ENCODE assay signal across 17 cellular contexts in genomic region chr5:167049771-167050567, GRCh38.
DNase-seq lines count a peak whose midpoint lies in the region; ATAC-seq, FAIRE-seq and TF ChIP-seq lines count a peak whose summit lies in the region.
"Had no signal": no experiment of that assay in that cellular context is flagged by ENCODE, and none has a peak within 500 bp of the region (broad histone marks: within the 10 kb centered on the region; RNA-seq: fewer than 3 reads in every experiment).

No MANE protein-coding gene starts in this region.

- TF ChIP-seq POLR2A in H1 (IDR thresholded peaks at IDR 0.05; ENCODE audit: control extremely low read depth in 1 of 2, low read depth in 2 of 2, low read length in 2 of 2): no peak

- no peak overlapping the region for H4K91ac ChIP-seq in H1 (replicated peaks; ENCODE audit: insufficient read length, low read length)

- no peak overlapping the region for H2BK12ac ChIP-seq in H1 (ENCODE audit: low read depth, low read length)

- no peak for ATAC-seq in GM21528 (IDR thresholded peaks at IDR 0.05; ENCODE audit: low FRiP score, unreplicated experiment)
- ATAC-seq: HCT116 had no signal

- H3K4me2 ChIP-seq in H1 (ENCODE audit: insufficient read depth in 1 of 2, low read depth in 2 of 2, low read length in 2 of 2) (no peak overlapping the region), mesendoderm (ENCODE audit: low read length) (no peak overlapping the region)
- H3K4me2 ChIP-seq: PC-9 had no signal

- H3K9ac ChIP-seq in H1 (replicated peaks in 1 of 4; ENCODE audit: extremely low read depth in 1 of 4, low read depth in 3 of 4, low read length in 3 of 4): no peak overlapping the region
- H3K9ac ChIP-seq in mesendoderm (ENCODE audit: low read length): no peak overlapping the region

- peak in 1 of 2 experiments; percentile 10; a peak in 1 of 4 replicates for TF ChIP-seq RAD21 in H1 (IDR thresholded peaks at IDR 0.05 in 1 of 2, conservative IDR thresholded peaks at IDR 0.05 in 1 of 2; ENCODE audit: low read depth in 2 of 2, low read length in 2 of 2)

- CTCF ChIA-PET in H1 (lab: Charles Lee; ENCODE audit: partially characterized antibody): interaction anchor here (0.5 to 5.5 kb wide), 66 partner anchors 8 to 1824 kb away, joined by 3 to 67 read pairs (median 4); partner anchors contain the start of gene TENM2

- H3K56ac ChIP-seq in H1 (replicated peaks; ENCODE audit: insufficient read length, low read depth, low read length) (no peak overlapping the region), mesendoderm (ENCODE audit: low read length) (no peak overlapping the region)

- H3K18ac ChIP-seq in H1 (ENCODE audit: extremely low read depth, low read length): no peak overlapping the region
- H3K18ac ChIP-seq in mesendoderm (ENCODE audit: low read length): no peak overlapping the region

- H2BK120ac ChIP-seq in H1 (replicated peaks; ENCODE audit: low read depth, low read length) (no peak overlapping the region), mesendoderm (ENCODE audit: low read depth, low read length) (no peak overlapping the region)

- TF ChIP-seq EP300 in H1 (IDR thresholded peaks at IDR 0.05; ENCODE audit: borderline replicate concordance in 1 of 2, low read depth in 2 of 2, low read length in 2 of 2): no peak

- H3K79me1 ChIP-seq in H1 (ENCODE audit: low read depth, low read length) (no peaks in the 10 kb centered on the region), mesendoderm (ENCODE audit: low read length) (no peaks in the 10 kb centered on the region)

- H3K4me1 ChIP-seq in H1 (replicated peaks in 1 of 4; ENCODE audit: control insufficient read depth in 3 of 4, insufficient read depth in 4 of 4, low read length in 3 of 4): peaks cover 0 to 6% (median 1%) of the 10 kb centered on the region in 4 experiments; a peak in 3 of 7 replicates
- no peaks in the 10 kb centered on the region for H3K4me1 ChIP-seq in mesendoderm (ENCODE audit: control insufficient read depth, low read depth, low read length)

- 0 out of 4 replicates have a peak, but pooled peaks of 1 of the 3 experiments have one; percentile 3 for TF ChIP-seq CTCF in H1 (IDR thresholded peaks at IDR 0.05; ENCODE audit: control extremely low read depth in 1 of 3, insufficient read depth in 1 of 3, low read depth in 1 of 3, low read length in 3 of 3)

- peak; percentile 30 for DNase-seq in Daoy (ENCODE audit: low read depth)
- peak; percentile 4 for DNase-seq in M059J (ENCODE audit: low read depth)
- no peak for DNase-seq in H1 (ENCODE audit: low read depth in 1 of 2, low spot score in 2 of 2)
- DNase-seq in mesendoderm: peak; percentile 47
- DNase-seq in NCI-H1105 (lab: John Stamatoyannopoulos, UW): no peak
- no peak for DNase-seq in D341Med (ENCODE audit: low spot score)
- DNase-seq: IMR-90, NCI-H1417 treated with DMSO at 0.1 percent for 48 hours, NCI-H187 treated with DMSO at 0.1 percent for 48 hours had no signal

- H2AFZ ChIP-seq in H1 (ENCODE audit: low read length): peak overlapping the region; percentile 13; the same call in 1 of the 2 replicates
- H2AFZ ChIP-seq: PC-9 had no signal

- H3K4ac ChIP-seq in H1 (replicated peaks; ENCODE audit: insufficient read length, low read depth, low read length): no peak overlapping the region
- no peak overlapping the region for H3K4ac ChIP-seq in mesendoderm (ENCODE audit: low read depth, low read length)

- POLR2A ChIA-PET in H1 (lab: Charles Lee; ENCODE audit: partially characterized antibody): no interaction called here

- H3K4me3 ChIP-seq in H1 (ENCODE audit: extremely low read depth in 1 of 4, insufficient read depth in 2 of 4, low read depth in 3 of 4, low read length in 4 of 4) (no peak overlapping the region), mesendoderm (ENCODE audit: low read length) (no peak overlapping the region)
- H3K4me3 ChIP-seq: GM12878, MG63, PC-9 had no signal

- no peak overlapping the region for H2AK5ac ChIP-seq in H1 (ENCODE audit: low read depth, low read length)
- H2AK5ac ChIP-seq in mesendoderm (ENCODE audit: low read length): no peak overlapping the region

- no peaks in the 10 kb centered on the region for H3K23me2 ChIP-seq in H1 (ENCODE audit: low read depth, low read length)

- 85% methylated on average over 10 of the region's 10 CpGs; no CpG with 5 or more reads in 1 of the 2 experiments for WGBS in H1 (ENCODE audit: extremely low coverage in 1 of 2, insufficient coverage in 1 of 2, insufficient read length in 1 of 2, insufficient replicate concordance in 2 of 2, low coverage in 1 of 2, low lambda C conversion rate in 2 of 2, missing lambda C conversion rate in 1 of 2), 2 experiments
- no CpG with 5 or more reads among the region's 10 CpGs for WGBS in mesendoderm (ENCODE audit: extremely low coverage, insufficient coverage, low lambda C conversion rate)

- H3K27me3 ChIP-seq in H1 (replicated peaks in 1 of 4; ENCODE audit: control insufficient read depth in 3 of 4, extremely low read depth in 1 of 4, insufficient read depth in 3 of 4, low read length in 3 of 4): no peaks in the 10 kb centered on the region
- no peaks in the 10 kb centered on the region for H3K27me3 ChIP-seq in mesendoderm (ENCODE audit: insufficient read depth, low read length, poor library complexity)
- H3K27me3 ChIP-seq: MG63 had no signal

- no peak overlapping the region for H4K5ac ChIP-seq in H1 (ENCODE audit: insufficient read length, low read depth, low read length)
- H4K5ac ChIP-seq in mesendoderm (ENCODE audit: low read length): no peak overlapping the region

- H3K27ac ChIP-seq in H1 (ENCODE audit: low read depth, low read length) (no peak overlapping the region), mesendoderm (ENCODE audit: low read depth, low read length) (no peak overlapping the region)
- H3K27ac ChIP-seq: C4-2B, PC-9, RWPE1 had no signal

- H3K36me3 ChIP-seq in H1 (ENCODE audit: control insufficient read depth in 2 of 4, insufficient read depth in 4 of 4, low read length in 3 of 4): no peaks in the 10 kb centered on the region
- no peaks in the 10 kb centered on the region for H3K36me3 ChIP-seq in mesendoderm (ENCODE audit: control insufficient read depth, insufficient read depth, low read length)
- H3K36me3 ChIP-seq: MG63 had no signal

- no peaks in the 10 kb centered on the region for H3K79me2 ChIP-seq in H1 (ENCODE audit: control insufficient read depth in 1 of 2, insufficient read depth in 2 of 2, low read length in 2 of 2)
- H3K79me2 ChIP-seq in mesendoderm (ENCODE audit: control insufficient read depth, insufficient read depth, low read length): no peaks in the 10 kb centered on the region

- no peak overlapping the region for H2BK20ac ChIP-seq in H1 (ENCODE audit: low read length)

- no peak overlapping the region for H2BK5ac ChIP-seq in H1 (ENCODE audit: low read depth, low read length)
- H2BK5ac ChIP-seq in mesendoderm (ENCODE audit: low read length): no peak overlapping the region

- no peaks in the 10 kb centered on the region for H3K9me3 ChIP-seq in H1 (ENCODE audit: insufficient read depth in 2 of 2, low read depth in 1 of 2, low read length in 1 of 2)
- H3K9me3 ChIP-seq: MG63 had no signal

- no peak overlapping the region for H3K23ac ChIP-seq in H1 (ENCODE audit: insufficient read length)
- H3K23ac ChIP-seq in mesendoderm (ENCODE audit: low read length): no peak overlapping the region

- H4K8ac ChIP-seq in H1 (ENCODE audit: extremely low read depth, insufficient read depth, low read length) (no peak overlapping the region), mesendoderm (ENCODE audit: low read depth, low read length) (no peak overlapping the region)

- H2BK15ac ChIP-seq in H1 (ENCODE audit: low read length): no peak overlapping the region
- H2BK15ac ChIP-seq in mesendoderm (replicated peaks; ENCODE audit: low read depth): no peak overlapping the region

- H3K14ac ChIP-seq in H1 (ENCODE audit: insufficient read length): no peak overlapping the region

- FAIRE-seq in H1 (lab: Jason Lieb, UNC): peak; percentile 57
- FAIRE-seq: GM12878, HTR-8/SVneo had no signal

- no peaks in the 10 kb centered on the region for H4K20me1 ChIP-seq in H1 (replicated peaks in 1 of 2; ENCODE audit: control insufficient read depth in 1 of 2, insufficient read depth in 2 of 2, low read length in 2 of 2)

TF ChIP-seq in H1, 55 proteins besides CTCF, POLR2A, EP300 and RAD21:
- TF ChIP-seq RBBP5 (IDR thresholded peaks at IDR 0.05; ENCODE audit: borderline replicate concordance, low read depth, low read length) (no peak), CBX8 (IDR thresholded peaks at IDR 0.05; ENCODE audit: borderline replicate concordance, low read depth, low read length) (no peak), SP2 (IDR thresholded peaks at IDR 0.05; ENCODE audit: low read length) (no peak), EGR1 (IDR thresholded peaks at IDR 0.05; ENCODE audit: borderline replicate concordance, low read depth, low read length) (no peak), JUND (IDR thresholded peaks at IDR 0.05; ENCODE audit: low read length) (no peak), KDM1A (IDR thresholded peaks at IDR 0.05; ENCODE audit: borderline replicate concordance, low read length) (no peak), TCF12 (IDR thresholded peaks at IDR 0.05; ENCODE audit: low read depth, low read length) (no peak), SIX5 (IDR thresholded peaks at IDR 0.05; ENCODE audit: low read depth, low read length) (no peak), MAFK (IDR thresholded peaks at IDR 0.05; ENCODE audit: low read depth, low read length) (no peak), CTBP2 (IDR thresholded peaks at IDR 0.05; ENCODE audit: borderline replicate concordance, insufficient read depth, insufficient read length, low read length) (no peak), CHD2 (IDR thresholded peaks at IDR 0.05; ENCODE audit: low read length) (no peak), KDM5A (IDR thresholded peaks at IDR 0.05; ENCODE audit: low read length) (no peak), TAF7 (optimal IDR thresholded peaks at IDR 0.05; ENCODE audit: borderline replicate concordance, low read depth, low read length) (no peak)

Comparison
In these comparisons a context has a peak if more than half of its experiments do, and no peak if none do; other contexts are left out.
1. DNase-seq: peak in Daoy (single experiment), M059J (single experiment) and mesendoderm (single experiment); none in H1 (0 of 2), NCI-H1105 (single experiment) and D341Med (single experiment).